24 cellular contexts compared by ENCODE assay signal in the genomic region with DNA sequence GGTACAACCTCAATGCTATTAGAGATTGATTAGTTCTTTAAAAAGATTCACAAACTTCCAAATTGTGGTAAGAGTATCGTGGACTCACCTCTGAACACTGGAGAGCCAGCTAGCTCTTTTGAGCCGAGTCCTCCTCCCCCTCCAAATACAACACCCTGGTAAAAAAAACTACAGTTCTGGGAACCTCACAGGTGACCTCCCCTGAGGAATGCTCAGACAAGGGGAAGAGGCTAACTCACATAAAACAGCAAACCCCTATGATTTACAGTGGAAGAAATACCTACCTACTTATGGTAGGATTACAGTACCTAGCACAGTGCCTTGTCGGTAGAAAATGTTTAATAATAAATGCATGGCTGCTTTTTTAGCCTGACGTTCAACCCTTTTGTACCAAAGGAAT.
"Had no signal": no experiment of that assay in that cellular context is flagged by ENCODE, and none has a peak within 500 bp of the region (broad histone marks: within the 10 kb centered on the region; RNA-seq: fewer than 3 reads in every experiment).

No MANE protein-coding gene starts in this region.

- H3K4me3 Mint-ChIP-seq: activated naive CD4-positive, alpha-beta T cell treated with anti-CD3 and anti-CD28 coated beads, Interleukin-2, amount 10 ng/mL, durations not matched to agents 7 days and 5 days; activated naive CD8-positive, alpha-beta T cell treated with anti-CD3 and anti-CD28 coated beads for 36 hours; activated T-cell treated with anti-CD3 and anti-CD28 coated beads, Interleukin-2, amount 50 U/mL, for 72 hours; T-helper 1 cell treated with Interleukin-12 subunit alpha and Interleukin-12 subunit beta and Interleukin-4 antibody, amounts not matched to agents 30 μg/mL and 1 μg/mL, for 36 hours; WTC11 had no signal

- H3K27me3 ChIP-seq: brain microvascular endothelial cell, cardiac muscle cell, Peyer's patch had no signal

- H3K9me3 Mint-ChIP-seq: activated naive CD4-positive, alpha-beta T cell treated with anti-CD3 and anti-CD28 coated beads, Interleukin-2, amount 10 ng/mL, durations not matched to agents 7 days and 5 days; activated T-cell treated with anti-CD3 and anti-CD28 coated beads, Interleukin-2, amount 50 U/mL, for 72 hours; activated T-helper 2 cell treated with anti-CD3 and anti-CD28 coated beads, Interferon-gamma antibody, Interleukin-2, Interleukin-4, amounts not matched to agents 10 μg/mL and 5 μg/mL and 100 μg/mL, durations not matched to agents 14 hours and 24 hours and 36 hours; WTC11 had no signal

- H3K4me3 ChIP-seq: cardiac muscle cell, Peyer's patch had no signal

- H3K9me3 ChIP-seq: Peyer's patch had no signal

- H3K27ac Mint-ChIP-seq: activated naive CD4-positive, alpha-beta T cell treated with anti-CD3 and anti-CD28 coated beads, Interleukin-2, amount 10 ng/mL, durations not matched to agents 7 days and 5 days; activated T-cell treated with anti-CD3 and anti-CD28 coated beads, Interleukin-2, amount 50 U/mL, for 72 hours; activated T-helper 2 cell treated with anti-CD3 and anti-CD28 coated beads, Interferon-gamma antibody, Interleukin-2, Interleukin-4, amounts not matched to agents 10 μg/mL and 5 μg/mL and 100 μg/mL, durations not matched to agents 14 hours and 24 hours and 36 hours; T-helper 1 cell treated with Interleukin-12 subunit alpha and Interleukin-12 subunit beta and Interleukin-4 antibody, amounts not matched to agents 30 μg/mL and 1 μg/mL, for 36 hours; WTC11 had no signal

- H3K27me3 Mint-ChIP-seq: activated naive CD4-positive, alpha-beta T cell treated with anti-CD3 and anti-CD28 coated beads, Interleukin-2, amount 10 ng/mL, durations not matched to agents 7 days and 5 days; activated naive CD8-positive, alpha-beta T cell treated with anti-CD3 and anti-CD28 coated beads for 36 hours had no signal

- H3K27ac ChIP-seq: brain microvascular endothelial cell, cardiac muscle cell, Peyer's patch had no signal

- ATAC-seq: activated T-cell treated with anti-CD3 and anti-CD28 coated beads, Interleukin-2, amount 50 U/mL, for 72 hours; WTC11 had no signal

- H3K4me1 Mint-ChIP-seq: WTC11 had no signal

- DNase-seq: activated CD4-positive, alpha-beta T cell treated with anti-CD3 and anti-CD28 coated beads for 48 hours; activated CD4-positive, alpha-beta T cell treated with anti-CD3 and anti-CD28 coated beads, Interleukin-2, amount 50 U/mL, for 4 hours; activated CD4-positive, CD25-positive, alpha-beta regulatory T cell treated with anti-CD3 and anti-CD28 coated beads, Interleukin-2, amount 50 U/mL, for 72 hours; activated CD8-positive, alpha-beta memory T cell treated with anti-CD3 and anti-CD28 coated beads for 24 hours; activated gamma-delta T cell treated with Interleukin-2 at 50 U/mL for 16 hours; activated naive CD4-positive, alpha-beta T cell treated with anti-CD3 and anti-CD28 coated beads, Interleukin-2, amount 10 ng/mL, durations not matched to agents 7 days and 5 days; activated naive CD8-positive, alpha-beta T cell treated with anti-CD3 and anti-CD28 coated beads for 36 hours; activated T-cell treated with anti-CD3 and anti-CD28 coated beads, Interleukin-2, amount 50 U/mL, for 72 hours; brain microvascular endothelial cell; KBM-7; NCI-H1048; NCI-H1417; NCI-H1930; NCI-H345; NCI-H510A; NCI-H526 treated with DMSO at 0.1 percent for 48 hours; NK-92 treated with Interleukin-12 subunit alpha and Interleukin-12 subunit beta, amount 100 ng/mL, for 24 hours; OCI-M1; Peyer's patch; SHP77 had no signal
